8 cellular contexts compared by ENCODE assay signal in the genomic region with DNA sequence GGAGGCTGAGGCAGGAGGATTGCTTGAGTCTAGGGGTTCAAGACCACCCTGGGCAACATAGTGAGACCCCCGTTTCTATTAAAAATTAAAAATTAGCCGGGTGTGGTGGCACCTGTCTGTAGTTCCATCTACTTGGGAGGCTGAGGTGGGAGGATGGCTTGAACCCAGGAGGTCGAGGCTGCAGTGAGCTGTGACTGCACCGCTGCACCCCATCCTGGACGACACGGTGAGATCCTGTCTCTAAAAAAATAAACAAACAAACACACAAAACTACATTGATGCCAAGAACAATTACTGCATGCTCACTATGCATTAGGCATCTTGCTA. TPM values are rescaled to one million over a fixed set of nuclear protein-coding genes. Genes with fewer than 3 reads are reported as not detected.
DNase-seq lines count a peak whose midpoint lies in the region; ATAC-seq and TF ChIP-seq lines count a peak whose summit lies in the region.

No MANE protein-coding gene starts in this region.

- 84 to 90% methylated on average over 5 to 6 of the region's 6 CpGs for WGBS in endodermal cell (ENCODE audit: insufficient coverage in 1 of 2, insufficient read length in 1 of 2), 2 experiments

- H3K36me3 Mint-ChIP-seq in CD4-positive, CD25-positive, alpha-beta regulatory T cell: no peaks in the 10 kb centered on the region
- H3K36me3 Mint-ChIP-seq in endodermal cell (ENCODE audit: low read depth): peaks cover 4% of the 10 kb centered on the region

- no peaks in the 10 kb centered on the region for H3K9me3 ChIP-seq in CD4-positive, CD25-positive, alpha-beta regulatory T cell (ENCODE audit: control insufficient read depth in 2 of 2, low read length in 2 of 2)
- H3K9me3 ChIP-seq in OCI-LY7 (ENCODE audit: low read length) (no peaks in the 10 kb centered on the region), endodermal cell (ENCODE audit: control insufficient read depth, low read length) (no peaks in the 10 kb centered on the region), neuron (ENCODE audit: low read length) (no peaks in the 10 kb centered on the region)

- H3K36me3 ChIP-seq in CD4-positive, CD25-positive, alpha-beta regulatory T cell (ENCODE audit: control insufficient read depth, insufficient read depth, low read length): no peaks in the 10 kb centered on the region
- H3K36me3 ChIP-seq in OCI-LY7 (ENCODE audit: insufficient read depth, low read length) (no peaks in the 10 kb centered on the region), endodermal cell (ENCODE audit: control insufficient read depth, insufficient read depth, low read length) (no peaks in the 10 kb centered on the region), neuron (ENCODE audit: insufficient read depth, low read length) (no peaks in the 10 kb centered on the region)

- POLR2A ChIA-PET in OCI-LY7 (lab: Charles Lee): interaction anchor here (0.6 to 1.0 kb wide), 2 partner anchors 10 to 1981 kb away, joined by 3 to 4 read pairs; no protein-coding TSS in a partner anchor

- no peaks in the 10 kb centered on the region for H3K27me3 ChIP-seq in CD4-positive, CD25-positive, alpha-beta regulatory T cell (ENCODE audit: control insufficient read depth, insufficient read depth, low read length)
- H3K27me3 ChIP-seq in endodermal cell (ENCODE audit: control insufficient read depth, insufficient read depth, low read length, poor library complexity, severe bottlenecking): no peaks in the 10 kb centered on the region
- H3K27me3 ChIP-seq in neuron (ENCODE audit: insufficient read depth, low read length): no peaks in the 10 kb centered on the region

- intact Hi-C loops in OCI-LY7 (cut with micrococcal nuclease; ENCODE audit: unreplicated experiment): loop anchor here (5.0 to 10.0 kb wide), 3 partner anchors 90 to 648 kb away; a partner anchor contains a TSS

- H3K9me2 ChIP-seq in OCI-LY7 (ENCODE audit: insufficient read depth, low read length): no peaks in the 10 kb centered on the region

- peak overlapping the region; percentile 74 to 86 (median 86) for H3K27ac Mint-ChIP-seq in CD4-positive, CD25-positive, alpha-beta regulatory T cell
- peak overlapping the region; percentile 78 for H3K27ac Mint-ChIP-seq in endodermal cell

- no peak for TF ChIP-seq CTCF in OCI-LY7 (conservative IDR thresholded peaks at IDR 0.05; ENCODE audit: low read length)
- no peak for TF ChIP-seq CTCF in endodermal cell (conservative IDR thresholded peaks at IDR 0.05)

- peak overlapping the region; percentile 16 for H3K27ac ChIP-seq in CD4-positive, CD25-positive, alpha-beta regulatory T cell (ENCODE audit: insufficient read depth, low read length, poor library complexity, severe bottlenecking)
- H3K27ac ChIP-seq in OCI-LY7 (ENCODE audit: low read depth, low read length, poor library complexity, severe bottlenecking) (no peak overlapping the region), endodermal cell (ENCODE audit: low read depth, low read length) (peak overlapping the region; percentile 4)

- no peaks in the 10 kb centered on the region for H3K79me2 ChIP-seq in OCI-LY7 (ENCODE audit: insufficient read depth, low read depth, low read length)

- H3K9me3 Mint-ChIP-seq in CD4-positive, CD25-positive, alpha-beta regulatory T cell: no peaks in the 10 kb centered on the region
- H3K9me3 Mint-ChIP-seq in endodermal cell: no peaks in the 10 kb centered on the region

- H3K27me3 Mint-ChIP-seq in CD4-positive, CD25-positive, alpha-beta regulatory T cell: no peaks in the 10 kb centered on the region
- H3K27me3 Mint-ChIP-seq in endodermal cell (ENCODE audit: insufficient read depth): no peaks in the 10 kb centered on the region

- no peak for DNase-seq in CD4-positive, CD25-positive, alpha-beta regulatory T cell
- DNase-seq in OCI-LY7 (ENCODE audit: low spot score) (no peak), endodermal cell (no peak), NCI-H446 treated with DMSO at 0.1 percent for 48 hours (lab: John Stamatoyannopoulos, UW) (no peak), NCI-H2029 (lab: John Stamatoyannopoulos, UW) (no peak), NCI-H1048 (lab: John Stamatoyannopoulos, UW) (no peak), NCI-H345 treated with DMSO at 0.1 percent for 48 hours (lab: John Stamatoyannopoulos, UW; ENCODE audit: unreplicated experiment) (no peak)

- H4K20me1 ChIP-seq in OCI-LY7 (ENCODE audit: insufficient read depth, low read length): 0 out of 2 replicates have a peak, but pooled peaks cover 4% of the 10 kb centered on the region

- no peak overlapping the region for H3K9ac ChIP-seq in endodermal cell (ENCODE audit: extremely low read depth, low read length, poor library complexity, severe bottlenecking)

- H3K4me3 Mint-ChIP-seq in CD4-positive, CD25-positive, alpha-beta regulatory T cell: peak overlapping the region; percentile 89 to 97 (median 94)
- H3K4me3 Mint-ChIP-seq in endodermal cell: peak overlapping the region; percentile 65

- H2AFZ ChIP-seq in OCI-LY7 (ENCODE audit: low read length) (peak overlapping the region; percentile 70; the same call in 1 of the 2 replicates), neuron (ENCODE audit: low read depth, low read length) (peak overlapping the region; percentile 2)

- H3K4me1 Mint-ChIP-seq in CD4-positive, CD25-positive, alpha-beta regulatory T cell: peaks cover 12 to 46% (median 32%) of the 10 kb centered on the region in 4 donors
- peaks cover 24% of the 10 kb centered on the region for H3K4me1 Mint-ChIP-seq in endodermal cell

- no peak for ATAC-seq in CD4-positive, CD25-positive, alpha-beta regulatory T cell (ENCODE audit: low read depth in 2 of 2)

- BruUV-seq in OCI-LY7 (replicated peaks; lab: Mats Ljungman, UMichigan): no TSS peak

- CTCF ChIA-PET in OCI-LY7 (lab: Charles Lee; ENCODE audit: unreplicated experiment): interaction anchor here (0.6 to 1.0 kb wide), 2 partner anchors 9 to 998 kb away, joined by 3 read pairs; no protein-coding TSS in a partner anchor

- H3K4me3 ChIP-seq in CD4-positive, CD25-positive, alpha-beta regulatory T cell (ENCODE audit: low read depth, low read length): peak overlapping the region; percentile 81
- peak overlapping the region; percentile 70 for H3K4me3 ChIP-seq in OCI-LY7 (ENCODE audit: low read depth, low read length, poor library complexity, severe bottlenecking)
- H3K4me3 ChIP-seq in endodermal cell (ENCODE audit: low read length): peak overlapping the region; percentile 81
- H3K4me3 ChIP-seq in neuron (ENCODE audit: low read length): peak overlapping the region; percentile 48

- peaks cover 31% of the 10 kb centered on the region for H3K4me1 ChIP-seq in CD4-positive, CD25-positive, alpha-beta regulatory T cell (ENCODE audit: control insufficient read depth, insufficient read depth, low read length, poor library complexity, severe bottlenecking)
- H3K4me1 ChIP-seq in OCI-LY7 (ENCODE audit: insufficient read depth, low read length, poor library complexity, severe bottlenecking) (peaks cover 44% of the 10 kb centered on the region), endodermal cell (ENCODE audit: control insufficient read depth, insufficient read depth, low read length) (peaks cover 8% of the 10 kb centered on the region), neuron (ENCODE audit: insufficient read depth, low read length) (peaks cover 20% of the 10 kb centered on the region)

- H3K4me2 ChIP-seq in OCI-LY7 (ENCODE audit: low read length): peak overlapping the region; percentile 69

RNA-seq across cellular contexts. Expression of a gene that starts 0.8 kb away (rescaled TPM):
- total RNA-seq in CD4-positive, CD25-positive, alpha-beta regulatory T cell: 27.8 TPM
- 10 to 100 TPM; 14.1 to 20.4 (median 19.3) TPM for polyA plus RNA-seq in CD4-positive, CD25-positive, alpha-beta regulatory T cell
- total RNA-seq in OCI-LY7 (2014; rRNA removed; shearing (Covaris generic)): 3.1 and 3.9 TPM in 2 replicates
- total RNA-seq in OCI-LY7 (2022) (41.2 and 43.4 TPM in 2 replicates), endodermal cell (10 to 100 TPM; 14.5 to 18.5 TPM)
- polyA plus RNA-seq in endodermal cell (2013, experiment 1 of 2): 10.4 TPM
- polyA plus RNA-seq in endodermal cell (2013, experiment 2 of 2): 10.5 TPM

RNA-seq across cellular contexts. Expression of a gene that starts 48.0 kb away (rescaled TPM):
- 150 TPM for total RNA-seq in CD4-positive, CD25-positive, alpha-beta regulatory T cell
- 10 to 100 TPM; 85.5 to 97.9 (median 94.3) TPM for polyA plus RNA-seq in CD4-positive, CD25-positive, alpha-beta regulatory T cell
- total RNA-seq in OCI-LY7 (2014; rRNA removed; shearing (Covaris generic)): 181 and 241 TPM in 2 replicates
- total RNA-seq in OCI-LY7 (2022): 201 and 225 TPM in 2 replicates
- total RNA-seq in endodermal cell: 100 to 1,000 TPM; 172 to 220 TPM
- 136 TPM for polyA plus RNA-seq in endodermal cell (2013, experiment 1 of 2)
- polyA plus RNA-seq in endodermal cell (2013, experiment 2 of 2): 120 TPM
